In genomic region chr16:54204756-54205155, GRCh38 we compare ENCODE assay signal across 19 cellular contexts.
DNase-seq lines count a peak whose midpoint lies in the region; ATAC-seq lines count a peak whose summit lies in the region.
"Had no signal": no experiment of that assay in that cellular context is flagged by ENCODE, and none has a peak within 500 bp of the region (broad histone marks: within the 10 kb centered on the region; RNA-seq: fewer than 3 reads in every experiment).

No MANE protein-coding gene starts in this region.

- in situ Hi-C loops in G401 (cut with HindIII; ENCODE audit: low sequenced_read_pairs), result no loop called here

- DNase-seq in C1 segment of cervical spinal cord (lab: John Stamatoyannopoulos, UW) (peak in 10 of 14 donors; percentile 4 to 72 (median 47)), G401 (ENCODE audit: low spot score) (peak; percentile 23), anterior cingulate cortex (lab: John Stamatoyannopoulos, UW) (peak in 43 of 58 donors; percentile 1 to 77 (median 29)), nucleus accumbens (lab: John Stamatoyannopoulos, UW) (peak in 38 of 56 donors; percentile 2 to 71 (median 22)), NCI-H446 treated with DMSO at 0.1 percent for 48 hours (lab: John Stamatoyannopoulos, UW) (no peak), GM19240 (ENCODE audit: insufficient read length, low spot score) (no peak)
- DNase-seq: activated gamma-delta T cell treated with Interleukin-2 at 50 U/mL for 16 hours; activated T-cell treated with anti-CD3 and anti-CD28 coated beads for 4 hours; cerebellar nuclear complex; KBM-7; left ventricle myocardium superior; MM.1S; naive B cell; NCI-H1694; NCI-H82; OCI-M1; stimulated activated CD4-positive, alpha-beta T cell treated with anti-CD3 and anti-CD28 coated beads, Interleukin-2, amount 100 ng/mL, for 48 hours; upper lobe of right lung had no signal

- ATAC-seq in HG03457 (IDR thresholded peaks at IDR 0.05; ENCODE audit: unreplicated experiment), result no peak
- ATAC-seq: left ventricle myocardium superior, upper lobe of right lung had no signal

Comparison
In these comparisons a context has a peak if more than half of its experiments do, and no peak if none do; other contexts are left out.
1. DNase-seq: peak in C1 segment of cervical spinal cord (10 of 14), G401 (single experiment), anterior cingulate cortex (43 of 58) and nucleus accumbens (38 of 56); none in NCI-H446 treated with DMSO at 0.1 percent for 48 hours (single experiment) and GM19240 (single experiment).